In genomic region chr16:89360760-89361435, GRCh38 we compare ENCODE assay signal across 8 cellular contexts.
DNase-seq lines count a peak whose midpoint lies in the region; ATAC-seq and TF ChIP-seq lines count a peak whose summit lies in the region.

No MANE protein-coding gene starts in this region.

- no peaks in the 10 kb centered on the region for H3K9me3 ChIP-seq in esophagus squamous epithelium

- WGBS in esophagus squamous epithelium, 2 donors = 16 to 32% methylated on average over 8 of the region's 12 CpGs

- no peak for TF ChIP-seq CTCF in esophagus squamous epithelium (IDR thresholded peaks at IDR 0.05)

- peak overlapping the region in 1 of 4 donors; percentile 41 for H3K4me3 ChIP-seq in esophagus squamous epithelium

- no peak for TF ChIP-seq POLR2A in esophagus squamous epithelium (IDR thresholded peaks at IDR 0.05)

- H3K27ac ChIP-seq in esophagus squamous epithelium = peak overlapping the region; percentile 73 to 81 (median 79)

- peak; percentile 75 to 83 for DNase-seq in activated CD4-positive, alpha-beta T cell treated with anti-CD3 and anti-CD28 coated beads, Interleukin-2, amount 50 U/mL, for 48 hours
- DNase-seq in esophagus squamous epithelium (lab: John Stamatoyannopoulos, UW) (no peak), H4 (ENCODE audit: low spot score) (no peak), NCI-H2029 (lab: John Stamatoyannopoulos, UW) (no peak)
- peak; percentile 57 to 65 for DNase-seq in stimulated activated CD8-positive, alpha-beta memory T cell treated with anti-CD3 and anti-CD28 coated beads, Interleukin-15, amount 100 ng/mL, for 4 hours (ENCODE audit: low read depth in 2 of 2)

- H3K36me3 ChIP-seq in esophagus squamous epithelium = peaks cover 0 to 9% (median 0%) of the 10 kb centered on the region in 3 donors

- H3K4me1 ChIP-seq in esophagus squamous epithelium = peaks cover 62 to 99% (median 74%) of the 10 kb centered on the region in 3 donors

- intact Hi-C loops in esophagus squamous epithelium (cut with DNase I) = no loop called here

- H3K27me3 ChIP-seq in esophagus squamous epithelium = no peaks in the 10 kb centered on the region

- ATAC-seq in GM18867 (IDR thresholded peaks at IDR 0.05; ENCODE audit: unreplicated experiment) = peak; percentile 50
- peak; percentile 33 for ATAC-seq in HG03135 (IDR thresholded peaks at IDR 0.05; ENCODE audit: unreplicated experiment)
- no peak for ATAC-seq in GM18519 (IDR thresholded peaks at IDR 0.05; ENCODE audit: low FRiP score, unreplicated experiment)

Comparison
In these comparisons a context has a peak if more than half of its experiments do, and no peak if none do; other contexts are left out.
1. DNase-seq: peak in activated CD4-positive, alpha-beta T cell treated with anti-CD3 and anti-CD28 coated beads, Interleukin-2, amount 50 U/mL, for 48 hours (2 of 2) and stimulated activated CD8-positive, alpha-beta memory T cell treated with anti-CD3 and anti-CD28 coated beads, Interleukin-15, amount 100 ng/mL, for 4 hours (2 of 2); none in esophagus squamous epithelium (single experiment), H4 (single experiment) and NCI-H2029 (single experiment).